8 cellular contexts compared by ENCODE assay signal in the genomic region with DNA sequence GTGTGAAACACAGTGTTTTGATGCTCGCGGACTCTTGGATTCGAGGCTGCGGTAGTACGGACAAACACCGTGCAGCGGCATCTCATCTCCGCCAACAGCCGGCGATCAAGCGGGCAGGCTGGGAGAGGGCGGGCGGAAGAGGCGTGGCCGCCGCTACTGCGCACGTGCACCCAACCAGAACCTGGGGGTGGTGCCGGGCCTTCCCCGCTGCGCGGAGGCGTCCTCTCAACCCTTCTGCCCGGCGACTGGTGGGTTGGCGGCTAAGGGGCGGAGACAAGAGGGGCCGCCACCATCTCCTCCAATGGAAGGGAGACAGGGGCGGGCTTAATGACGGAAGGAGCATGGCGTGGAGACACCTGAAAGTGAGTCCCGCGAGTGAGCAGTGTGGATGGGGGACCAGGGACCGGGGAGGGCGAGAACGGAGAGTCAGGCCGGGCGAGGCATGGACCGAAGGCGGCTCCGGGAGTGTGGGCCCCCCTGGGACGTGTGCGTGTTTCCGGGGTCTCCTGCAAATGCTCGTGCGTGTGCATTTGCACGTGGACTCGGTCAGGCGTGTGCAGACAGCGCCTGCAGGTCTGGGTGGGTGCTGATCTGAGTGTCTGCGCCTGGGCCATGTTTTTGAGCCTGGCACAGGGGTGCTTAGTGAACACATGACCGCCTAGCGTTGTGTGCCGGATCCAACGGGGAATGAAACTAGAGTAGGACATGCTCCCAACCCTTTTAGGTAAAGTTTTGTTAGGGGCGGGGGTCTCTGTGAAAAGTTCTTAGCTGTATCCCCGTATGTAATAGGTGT. TPM values are rescaled to one million over a fixed set of nuclear protein-coding genes. Genes with fewer than 3 reads are reported as not detected.
DNase-seq lines count a peak whose midpoint lies in the region; ATAC-seq, FAIRE-seq and TF ChIP-seq lines count a peak whose summit lies in the region.

A gene (plus strand): TSS at position 321 of the 793 bp plus-strand sequence. CDS start 21 bp downstream, at position 342.

- POLR2A ChIA-PET in activated naive CD8-positive, alpha-beta T cell treated with anti-CD3 and anti-CD28 coated beads, Interleukin-2, amount 10 ng/mL, durations not matched to agents 7 days and 5 days (lab: Charles Lee): interaction anchor here (0.7 kb wide), 1 partner anchor 740 kb away, joined by 4 read pairs; no protein-coding TSS in a partner anchor

- peak within 1 kb of the TSS; percentile 96 for H3K27ac Mint-ChIP-seq in activated naive CD8-positive, alpha-beta T cell treated with anti-CD3 and anti-CD28 coated beads, Interleukin-2, amount 10 ng/mL, durations not matched to agents 7 days and 5 days

- H3K27me3 ChIP-seq in parathyroid adenoma (ENCODE audit: control insufficient read depth, insufficient read depth, low read length) (no peaks in the 10 kb centered on the region), transverse colon (no peaks in the 10 kb centered on the region)

- H3K4me1 ChIP-seq in parathyroid adenoma: no peaks in the 10 kb centered on the region
- H3K4me1 ChIP-seq in transverse colon: peaks cover 0 to 5% (median 4%) of the 10 kb centered on the region in 4 donors

- no peaks in the 10 kb centered on the region for H3K9me3 Mint-ChIP-seq in activated naive CD8-positive, alpha-beta T cell treated with anti-CD3 and anti-CD28 coated beads, Interleukin-2, amount 10 ng/mL, durations not matched to agents 7 days and 5 days

- H2AFZ ChIP-seq in parathyroid adenoma: peak within 1 kb of the TSS; percentile 94

- H3K36me3 Mint-ChIP-seq in activated naive CD8-positive, alpha-beta T cell treated with anti-CD3 and anti-CD28 coated beads, Interleukin-2, amount 10 ng/mL, durations not matched to agents 7 days and 5 days: peaks cover 5% of the 10 kb centered on the region

- TF ChIP-seq EP300 in transverse colon (IDR thresholded peaks at IDR 0.05; ENCODE audit: low read depth): no peak

- H3K9me3 ChIP-seq in parathyroid adenoma (ENCODE audit: control insufficient read depth, low read length) (no peaks in the 10 kb centered on the region), transverse colon (no peaks in the 10 kb centered on the region)

- H3K4me1 Mint-ChIP-seq in activated naive CD8-positive, alpha-beta T cell treated with anti-CD3 and anti-CD28 coated beads, Interleukin-2, amount 10 ng/mL, durations not matched to agents 7 days and 5 days: peaks cover 18% of the 10 kb centered on the region

- H3K4me3 Mint-ChIP-seq in activated naive CD8-positive, alpha-beta T cell treated with anti-CD3 and anti-CD28 coated beads, Interleukin-2, amount 10 ng/mL, durations not matched to agents 7 days and 5 days: peak within 1 kb of the TSS; percentile 99

- H3K27me3 Mint-ChIP-seq in activated naive CD8-positive, alpha-beta T cell treated with anti-CD3 and anti-CD28 coated beads, Interleukin-2, amount 10 ng/mL, durations not matched to agents 7 days and 5 days: peaks cover 5% of the 10 kb centered on the region

- in situ Hi-C loops in transverse colon (cut with MboI; ENCODE audit: low pct_ligation_motif_present in 1 of 4, low pct_unique_long_range_greater_than_20kb in 1 of 4, low sequenced_read_pairs in 3 of 4): no loop called here

- FAIRE-seq in GM12891 (lab: Jason Lieb, UNC): peak; percentile 96

- TF ChIP-seq CTCF in parathyroid adenoma (IDR thresholded peaks at IDR 0.05): no peak
- no peak for TF ChIP-seq CTCF in transverse colon (IDR thresholded peaks at IDR 0.05)

- intact Hi-C loops in Right ventricle myocardium superior (cut with DNase I) (no loop called here), transverse colon (cut with DNase I; ENCODE audit: low total_unique reads) (no loop called here)

- peak within 1 kb of the TSS; percentile 99 for H3K4me2 ChIP-seq in parathyroid adenoma (ENCODE audit: low read length)

- H3K27ac ChIP-seq in parathyroid adenoma: peak within 1 kb of the TSS; percentile 58
- peak within 1 kb of the TSS; percentile 52 to 72 (median 63) for H3K27ac ChIP-seq in transverse colon

- ATAC-seq in HG02798 (IDR thresholded peaks at IDR 0.05; ENCODE audit: poor library complexity, unreplicated experiment): peak; percentile 100
- peak; percentile 100 for ATAC-seq in activated naive CD8-positive, alpha-beta T cell treated with anti-CD3 and anti-CD28 coated beads, Interleukin-2, amount 10 ng/mL, durations not matched to agents 7 days and 5 days (ENCODE audit: low read depth)
- peak; percentile 100 for ATAC-seq in Right ventricle myocardium superior (ENCODE audit: poor library complexity)

- DNase-seq in GM12891 (ENCODE audit: insufficient read length, low spot score): peak; percentile 100
- DNase-seq in NCI-H1417 treated with DMSO at 0.1 percent for 48 hours (lab: John Stamatoyannopoulos, UW): peak; percentile 85
- DNase-seq in SW 1271 (lab: John Stamatoyannopoulos, UW): peak; percentile 91 to 98
- DNase-seq in activated naive CD8-positive, alpha-beta T cell treated with anti-CD3 and anti-CD28 coated beads, Interleukin-2, amount 10 ng/mL, durations not matched to agents 7 days and 5 days: peak; percentile 96
- DNase-seq in Right ventricle myocardium superior: peak; percentile 98
- DNase-seq in transverse colon: peak; percentile 98

- H3K79me2 ChIP-seq in parathyroid adenoma: no peaks in the 10 kb centered on the region

- H3K4me3 ChIP-seq in parathyroid adenoma (ENCODE audit: low read depth, low read length) (peak within 1 kb of the TSS; percentile 93), transverse colon (peak within 1 kb of the TSS; percentile 57 to 85 (median 71))

- TF ChIP-seq POLR2A in GM12891 (IDR thresholded peaks at IDR 0.05; ENCODE audit: low read depth, low read length): peak; percentile 95
- peak; percentile 60 for TF ChIP-seq POLR2A in transverse colon (IDR thresholded peaks at IDR 0.05)

- no peak within 1 kb of the TSS for H3K9ac ChIP-seq in parathyroid adenoma

- H3K36me3 ChIP-seq in parathyroid adenoma (ENCODE audit: control insufficient read depth, insufficient read depth, low read length) (no peaks in the 10 kb centered on the region), transverse colon (no peaks in the 10 kb centered on the region)

- 0 to 1% methylated on average over 7 to 57 of the region's 57 CpGs for WGBS in transverse colon (ENCODE audit: low coverage in 1 of 2), 2 donors

TF ChIP-seq in GM12891, 5 proteins besides CTCF, POLR2A, EP300 and RAD21:
- TF ChIP-seq SPI1 (IDR thresholded peaks at IDR 0.05; ENCODE audit: low read depth, low read length) (0 out of 2 replicates have a peak, but pooled peaks have one; percentile 29), PAX5 (IDR thresholded peaks at IDR 0.05; ENCODE audit: insufficient read depth, low read length, severe bottlenecking) (peak; percentile 95), POLR2AphosphoS5 (IDR thresholded peaks at IDR 0.05; ENCODE audit: low read depth, low read length) (peak; percentile 94), POU2F2 (IDR thresholded peaks at IDR 0.05; ENCODE audit: low read depth, low read length) (peak; percentile 72; the same call in 1 of the 2 replicates), TAF1 (IDR thresholded peaks at IDR 0.05; ENCODE audit: low read depth, low read length) (peak; percentile 87)

RNA-seq across cellular contexts. Expression of the gene that starts here (rescaled TPM):
- 6.8 TPM for polyA plus RNA-seq in GM12891 (2012; ENCODE audit: low read depth, missing spikeins)
- total RNA-seq in activated naive CD8-positive, alpha-beta T cell treated with anti-CD3 and anti-CD28 coated beads, Interleukin-2, amount 10 ng/mL, durations not matched to agents 7 days and 5 days: 10 to 100 TPM; 13.2 to 14.5 TPM
- total RNA-seq in Right ventricle myocardium superior (8.3 TPM), transverse colon (1 to 10 TPM in 2 of 4 donors, under 1 TPM in 1, not detected in 1; 0.75 to 4.8 (median 1.6) TPM)

Comparison
In these comparisons a context has a peak if more than half of its experiments do, and no peak if none do; other contexts are left out.
1. Peak in every context shown above with its lines: DNase-seq, ATAC-seq, H3K4me3 ChIP-seq and H3K27ac ChIP-seq.